ENCODE assay signal across 1 cellular context in genomic region chr1:155017021-155017945, GRCh38.
A peak's percentile ranks its signal among the peaks of the same experiment; 100 is the strongest.
TF ChIP-seq lines count a peak whose summit lies in the region.

No MANE protein-coding gene starts in this region.

TF ChIP-seq in SK-N-SH, 30 proteins besides CTCF, POLR2A, EP300 and RAD21:
- TF ChIP-seq USF1 (IDR thresholded peaks at IDR 0.05; ENCODE audit: borderline replicate concordance, low read depth): no peak
- no peak for TF ChIP-seq ELF1 (IDR thresholded peaks at IDR 0.05)
- peak; percentile 54; the same call in 1 of the 2 replicates for TF ChIP-seq MXI1 (IDR thresholded peaks at IDR 0.05; ENCODE audit: low read depth, low read length)
- TF ChIP-seq CHD2 (IDR thresholded peaks at IDR 0.05; ENCODE audit: low read length, partially characterized antibody): peak; percentile 57
- TF ChIP-seq GABPA (IDR thresholded peaks at IDR 0.05; ENCODE audit: low read depth): no peak
- no peak for TF ChIP-seq TEAD4 (IDR thresholded peaks at IDR 0.05; ENCODE audit: borderline replicate concordance, insufficient read depth)
- no peak for TF ChIP-seq REST (IDR thresholded peaks at IDR 0.05; ENCODE audit: low read depth, low read length)
- peak; percentile 55; the same call in 1 of the 2 replicates for TF ChIP-seq SIN3A (IDR thresholded peaks at IDR 0.05; ENCODE audit: borderline replicate concordance, low read depth, low read length)
- TF ChIP-seq FOXM1 (IDR thresholded peaks at IDR 0.05; ENCODE audit: low read depth): no peak
- TF ChIP-seq TAF1 (IDR thresholded peaks at IDR 0.05; ENCODE audit: borderline replicate concordance, low read depth, low read length): no peak
- no peak; the same call in 1 of the 2 replicates for TF ChIP-seq JUND (IDR thresholded peaks at IDR 0.05)
- TF ChIP-seq NFIC (IDR thresholded peaks at IDR 0.05; ENCODE audit: borderline replicate concordance): no peak
- TF ChIP-seq MAX (IDR thresholded peaks at IDR 0.05; ENCODE audit: low read depth): peak; percentile 61; the same call in 1 of the 2 replicates
- TF ChIP-seq MEF2A (IDR thresholded peaks at IDR 0.05; ENCODE audit: borderline replicate concordance, low read depth): no peak
- TF ChIP-seq IRF3 (IDR thresholded peaks at IDR 0.05; ENCODE audit: low read depth, low read length): no peak
- TF ChIP-seq EZH2phosphoT487 (IDR thresholded peaks at IDR 0.05; ENCODE audit: borderline replicate concordance, low read depth): no peak
- no peak for TF ChIP-seq TCF12 (IDR thresholded peaks at IDR 0.05)
- no peak for TF ChIP-seq POLR2AphosphoS5 (IDR thresholded peaks at IDR 0.05; ENCODE audit: low read depth, low read length)
- TF ChIP-seq RCOR1 (IDR thresholded peaks at IDR 0.05; ENCODE audit: low read length): peak; percentile 74
- no peak for TF ChIP-seq RXRA (IDR thresholded peaks at IDR 0.05; ENCODE audit: borderline replicate concordance, low read depth)
- no peak for TF ChIP-seq NRF1 (IDR thresholded peaks at IDR 0.05; ENCODE audit: low read depth, low read length)
- peak; percentile 83 for TF ChIP-seq SMC3 (IDR thresholded peaks at IDR 0.05; ENCODE audit: low read depth, low read length)
- no peak for TF ChIP-seq ZBTB33 (IDR thresholded peaks at IDR 0.05; ENCODE audit: borderline replicate concordance, low read depth)
- no peak for TF ChIP-seq GATA2 (CRISPR knock-in tag; IDR thresholded peaks at IDR 0.05)
- no peak for TF ChIP-seq FOSL2 (IDR thresholded peaks at IDR 0.05; ENCODE audit: borderline replicate concordance, low read depth)
- TF ChIP-seq USF2 (IDR thresholded peaks at IDR 0.05; ENCODE audit: borderline replicate concordance, low read depth, low read length): no peak
- no peak for TF ChIP-seq FOXJ3 (CRISPR knock-in tag; IDR thresholded peaks at IDR 0.05)
- no peak for TF ChIP-seq YY1 (IDR thresholded peaks at IDR 0.05; ENCODE audit: low read depth)
- TF ChIP-seq RFX5 (IDR thresholded peaks at IDR 0.05; ENCODE audit: low read length): no peak
- peak; percentile 7; the same call in 1 of the 2 replicates for TF ChIP-seq PBX3 (IDR thresholded peaks at IDR 0.05)
